ENCODE assay signal across 29 cellular contexts in genomic region chr17:70268383-70268782, GRCh38.
"Had no signal": no experiment of that assay in that cellular context is flagged by ENCODE, and none has a peak within 500 bp of the region (broad histone marks: within the 10 kb centered on the region; RNA-seq: fewer than 3 reads in every experiment).

No MANE protein-coding gene starts in this region.

- ATAC-seq: activated T-cell treated with anti-CD3 and anti-CD28 coated beads, Interleukin-2, amount 50 U/mL, for 72 hours; activated T-helper 17 cell treated with anti-CD3 and anti-CD28 coated beads, Interleukin-2, amount 50 U/mL, for 72 hours; foreskin keratinocyte; gastrocnemius medialis; WTC11 had no signal

- H3K9me3 ChIP-seq: esophagus muscularis mucosa, gastrocnemius medialis had no signal

- H3K4me1 ChIP-seq: esophagus muscularis mucosa had no signal

- DNase-seq: activated CD4-positive, alpha-beta memory T cell treated with anti-CD3 and anti-CD28 coated beads, Interleukin-2, amount 10 ng/mL, durations not matched to agents 7 days and 5 days; activated CD4-positive, alpha-beta T cell treated with anti-CD3 and anti-CD28 coated beads for 1 hour; activated CD4-positive, alpha-beta T cell treated with anti-CD3 and anti-CD28 coated beads for 4 hours; activated CD4-positive, alpha-beta T cell treated with anti-CD3 and anti-CD28 coated beads, Interleukin-2, amount 10 ng/mL, durations not matched to agents 7 days and 5 days; activated CD4-positive, alpha-beta T cell treated with anti-CD3 and anti-CD28 coated beads, Interleukin-2, amount 50 U/mL, for 4 hours; activated CD8-positive, alpha-beta memory T cell treated with anti-CD3 and anti-CD28 coated beads, Interleukin-2, amount 50 U/mL, for 48 hours; activated effector memory CD4-positive, alpha-beta T cell treated with Interleukin-2 at 50 U/mL for 16 hours; activated gamma-delta T cell treated with Interleukin-2 at 50 U/mL for 16 hours; activated naive CD4-positive, alpha-beta T cell treated with anti-CD3 and anti-CD28 coated beads, Interleukin-2, amount 50 U/mL, for 16 hours; activated naive CD4-positive, alpha-beta T cell treated with Interleukin-2 at 50 U/mL for 16 hours; activated T-cell treated with anti-CD3 and anti-CD28 coated beads for 4 hours; activated T-cell treated with anti-CD3 and anti-CD28 coated beads, Interleukin-2, amount 50 U/mL, for 24 hours; activated T-cell treated with anti-CD3 and anti-CD28 coated beads, Interleukin-2, amount 50 U/mL, for 72 hours; amniotic stem cell; anterior cingulate cortex; brain microvascular endothelial cell; cortex of kidney; dermis blood vessel endothelial cell; effector CD8-positive, alpha-beta T cell; erythroblast; foreskin keratinocyte; gastrocnemius medialis; glutamatergic neuron; T-helper 1 cell; T-helper 2 cell had no signal

- H3K4me3 ChIP-seq: esophagus muscularis mucosa, gastrocnemius medialis had no signal

- H3K27ac ChIP-seq: brain microvascular endothelial cell, esophagus muscularis mucosa, foreskin keratinocyte, gastrocnemius medialis, VCaP had no signal

- H3K27me3 ChIP-seq: brain microvascular endothelial cell, esophagus muscularis mucosa, foreskin keratinocyte, gastrocnemius medialis had no signal

- H3K36me3 ChIP-seq: brain microvascular endothelial cell, esophagus muscularis mucosa, gastrocnemius medialis had no signal
